In the genomic region with DNA sequence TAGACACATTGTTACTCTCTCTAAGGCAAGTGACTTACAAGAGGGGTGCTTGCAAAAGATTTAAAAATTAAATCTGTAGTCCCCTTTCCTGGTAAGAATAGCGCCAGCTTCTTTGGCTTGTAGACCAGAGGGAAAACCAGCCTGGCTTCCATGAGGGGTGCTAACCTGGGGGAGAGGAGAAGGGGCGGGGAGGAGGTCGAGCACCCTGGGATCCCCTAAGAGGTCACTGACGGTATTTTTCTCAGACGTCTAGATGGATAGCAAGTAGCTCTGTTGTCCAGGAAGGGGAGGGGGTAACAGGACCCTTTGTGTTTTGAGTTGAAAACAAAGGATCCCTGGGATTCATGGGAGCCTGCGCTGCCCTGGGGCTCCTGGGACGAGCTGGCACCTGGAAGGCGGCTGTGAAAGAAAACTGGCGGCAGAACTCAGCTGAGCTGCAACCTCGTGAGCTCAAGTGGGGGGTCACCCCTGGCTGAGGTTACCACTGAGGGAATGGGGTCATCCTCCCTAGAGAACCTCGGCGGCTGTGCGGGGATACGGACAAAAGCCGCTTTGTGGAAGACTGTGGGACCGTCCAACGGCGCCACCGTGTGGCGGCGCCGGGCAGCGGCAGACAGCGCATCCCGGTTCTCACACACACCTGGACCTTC, we compare ENCODE assay signal across 7 cellular contexts. TPM values are rescaled to one million over a fixed set of nuclear protein-coding genes. Genes with fewer than 3 reads are reported as not detected.
DNase-seq lines count a peak whose midpoint lies in the region; FAIRE-seq and TF ChIP-seq lines count a peak whose summit lies in the region.

No MANE protein-coding gene starts in this region.

- H4K20me1 ChIP-seq in Loucy (ENCODE audit: insufficient read depth, low read length, poor library complexity, severe bottlenecking) = no peaks in the 10 kb centered on the region

- H3F3A ChIP-seq in Loucy (ENCODE audit: low read depth) = no peaks in the 10 kb centered on the region

- no peaks in the 10 kb centered on the region for H3K36me3 Mint-ChIP-seq in brain

- peak overlapping the region; percentile 26 to 89 (median 65) for H3K27ac Mint-ChIP-seq in brain

- H3K9me3 ChIP-seq in Loucy (ENCODE audit: insufficient read depth, low read depth, low read length) = no peaks in the 10 kb centered on the region
- no peaks in the 10 kb centered on the region for H3K9me3 ChIP-seq in iPS-20b (ENCODE audit: insufficient read depth, low read depth, low read length)
- H3K9me3 ChIP-seq in spleen = no peaks in the 10 kb centered on the region

- TF ChIP-seq POLR2A in H54 (IDR thresholded peaks at IDR 0.05; ENCODE audit: low read depth, low read length) = no peak
- TF ChIP-seq POLR2A in spleen (IDR thresholded peaks at IDR 0.05) = no peak

- H3K36me3 ChIP-seq in Loucy (ENCODE audit: insufficient read depth, low read length) (no peaks in the 10 kb centered on the region), iPS-20b (ENCODE audit: insufficient read depth, low read depth, low read length) (no peaks in the 10 kb centered on the region), spleen (no peaks in the 10 kb centered on the region)

- H3K4me1 Mint-ChIP-seq in brain = peaks cover 17% of the 10 kb centered on the region

- H3K4me3 ChIP-seq in GM12864 (ENCODE audit: low read depth, low read length) (no peak overlapping the region), Loucy (ENCODE audit: low read length, poor library complexity, severe bottlenecking) (peak overlapping the region; percentile 39), iPS-20b (ENCODE audit: low read length) (peak overlapping the region; percentile 58), spleen (peak overlapping the region in 2 of 8 donors; percentile 16 to 47)

- no peak for FAIRE-seq in H54 (lab: Jason Lieb, UNC)

- intact Hi-C loops in spleen (cut with DNase I; ENCODE audit: low total_unique reads) = loop anchor here (5.0 kb wide), 1 partner anchor 147 kb away; no protein-coding TSS in a partner anchor

- H3K27ac ChIP-seq in iPS-20b (ENCODE audit: low read length) = no peak overlapping the region
- peak overlapping the region in 7 of 8 donors; percentile 26 to 67 (median 56) for H3K27ac ChIP-seq in spleen

- peaks cover 3% of the 10 kb centered on the region for H3K27me3 Mint-ChIP-seq in brain

- H3K27me3 ChIP-seq in Loucy (ENCODE audit: insufficient read depth, low read length, poor library complexity, severe bottlenecking) = no peaks in the 10 kb centered on the region
- peaks cover 7% of the 10 kb centered on the region; the same call in 1 of the 2 replicates for H3K27me3 ChIP-seq in iPS-20b (ENCODE audit: insufficient read depth, low read length)
- peaks cover 0 to 58% (median 12%) of the 10 kb centered on the region in 7 donors for H3K27me3 ChIP-seq in spleen (replicated peaks in 1 of 7)

- H3K4me1 ChIP-seq in Loucy (ENCODE audit: insufficient read depth, low read length, poor library complexity, severe bottlenecking) = peaks cover 6% of the 10 kb centered on the region
- 0 out of 2 replicates have a peak, but pooled peaks cover 6% of the 10 kb centered on the region for H3K4me1 ChIP-seq in iPS-20b (ENCODE audit: insufficient read depth, low read length)
- H3K4me1 ChIP-seq in spleen = peaks cover 0 to 9% (median 7%) of the 10 kb centered on the region in 6 donors

- peak overlapping the region; percentile 53 for H3K4me2 ChIP-seq in Loucy (ENCODE audit: low read depth, low read length, poor library complexity, severe bottlenecking)

- no peaks in the 10 kb centered on the region for H3K79me2 ChIP-seq in Loucy (ENCODE audit: insufficient read depth, low read length)

- DNase-seq in GM12864 (ENCODE audit: low read depth) = no peak
- DNase-seq in H54 (ENCODE audit: insufficient read length, low spot score) = peak; percentile 39
- DNase-seq in T-helper 2 cell = peak; percentile 4 to 40 (median 30)
- DNase-seq in spleen = peak; percentile 87

- peak overlapping the region; percentile 61 for H2AFZ ChIP-seq in Loucy (ENCODE audit: low read length)

- peak overlapping the region; percentile 32 to 77 (median 73) for H3K4me3 Mint-ChIP-seq in brain

- TF ChIP-seq CTCF in GM12864 (IDR thresholded peaks at IDR 0.05; ENCODE audit: low read depth, low read length, missing control alignments) (peak; percentile 99), Loucy (conservative IDR thresholded peaks at IDR 0.05; ENCODE audit: low read length) (peak; percentile 98), brain (conservative IDR thresholded peaks at IDR 0.05) (peak; percentile 97 to 99), spleen (IDR thresholded peaks at IDR 0.05 in 8 of 11, conservative IDR thresholded peaks at IDR 0.05 in 3 of 11) (peak; percentile 39 to 92 (median 83))

- H3K9me3 Mint-ChIP-seq in brain = peaks cover 0 to 6% (median 0%) of the 10 kb centered on the region in 5 experiments

- no peak overlapping the region for H3K9ac ChIP-seq in Loucy (ENCODE audit: low read depth, low read length, poor library complexity, severe bottlenecking)
- H3K9ac ChIP-seq in iPS-20b (ENCODE audit: low read depth, low read length) = peak overlapping the region; percentile 51; the same call in 1 of the 2 replicates

- no peaks in the 10 kb centered on the region for H3K9me2 ChIP-seq in Loucy (replicated peaks; ENCODE audit: low read depth, low read length)

- WGBS in spleen, 5 donors = 10 to 14% (median 12%) methylated on average over 14 to 25 of the region's 25 CpGs

RNA-seq across cellular contexts. Expression of a gene that starts 37.8 kb away (rescaled TPM):
- polyA plus RNA-seq in brain (ENCODE audit: insufficient read depth, low read depth, low replicate concordance) (20.3 TPM), spleen (10 to 100 TPM; 11.5 to 20.3 (median 13.7) TPM)
- total RNA-seq in spleen = 10 to 100 TPM; 24.5 to 39.6 (median 33.6) TPM

RNA-seq across cellular contexts. Expression of a gene that starts 48.1 kb away (rescaled TPM):
- polyA plus RNA-seq in brain (ENCODE audit: insufficient read depth, low read depth, low replicate concordance) = 4.9 TPM
- total RNA-seq in spleen = 10 to 100 TPM; 10.6 to 30.3 (median 15.7) TPM
- 10 to 100 TPM in 2 of 3 donors, 1 to 10 TPM in 1; 6.2 to 13.7 (median 11.7) TPM for polyA plus RNA-seq in spleen
